ENCODE assay signal across 34 cellular contexts in the genomic region with DNA sequence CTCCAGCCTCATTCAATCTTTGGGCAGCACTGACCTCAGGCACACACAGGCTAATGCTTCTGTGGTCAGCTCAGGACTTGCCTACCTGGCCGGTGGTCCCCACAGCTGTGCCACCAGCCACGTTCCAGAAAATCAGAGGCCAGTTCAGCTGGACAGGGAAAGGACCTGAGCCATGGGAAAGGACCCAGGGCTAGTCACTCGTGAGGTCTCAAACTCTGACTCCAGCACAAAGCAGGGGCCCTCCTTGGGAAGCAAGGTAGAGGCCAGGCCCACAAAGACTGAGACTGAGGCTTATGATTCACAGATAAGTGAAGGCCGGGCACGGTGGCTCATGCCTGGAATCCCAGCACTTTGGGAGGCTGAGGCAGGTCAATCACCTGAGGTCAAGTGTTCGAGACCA. TPM values are rescaled to one million over a fixed set of nuclear protein-coding genes. Genes with fewer than 3 reads are reported as not detected.
DNase-seq lines count a peak whose midpoint lies in the region; ATAC-seq, FAIRE-seq and TF ChIP-seq lines count a peak whose summit lies in the region.
"Had no signal": no experiment of that assay in that cellular context is flagged by ENCODE, and none has a peak within 500 bp of the region (broad histone marks: within the 10 kb centered on the region; RNA-seq: fewer than 3 reads in every experiment).

No MANE protein-coding gene starts in this region.

- FAIRE-seq in kidney (lab: Jason Lieb, UNC), result no peak
- FAIRE-seq: A204.1, GM12878, GM12892, GM18507, GM19239 had no signal

- CTCF ChIA-PET in RWPE1 (lab: Yijun Ruan, JAX), result no interaction called here

- H3K9me3 ChIP-seq in RWPE2 (ENCODE audit: severe bottlenecking) (no peaks in the 10 kb centered on the region), kidney (ENCODE audit: control insufficient read depth in 1 of 2, low read length in 2 of 2) (no peaks in the 10 kb centered on the region), neuronal stem cell (replicated peaks in 1 of 2; ENCODE audit: control insufficient read depth in 2 of 2, insufficient read depth in 1 of 2, low read depth in 1 of 2, low read length in 2 of 2) (no peaks in the 10 kb centered on the region)
- H3K9me3 ChIP-seq: BE2C, BLaER1 had no signal

- ATAC-seq in RWPE2 (ENCODE audit: low read depth), result no peak
- ATAC-seq in esophagus mucosa, result no peak
- ATAC-seq in GM18907 (IDR thresholded peaks at IDR 0.05; ENCODE audit: unreplicated experiment), result no peak
- no peak for ATAC-seq in GM21367 (IDR thresholded peaks at IDR 0.05; ENCODE audit: unreplicated experiment)
- ATAC-seq: GM12878 had no signal

- no peak overlapping the region for H3K14ac ChIP-seq in neuronal stem cell (ENCODE audit: low read length)

- intact Hi-C loops in kidney (cut with DNase I), result no loop called here

- no peak overlapping the region for H3K4ac ChIP-seq in neuronal stem cell (ENCODE audit: low read length)

- H2AK5ac ChIP-seq in neuronal stem cell (ENCODE audit: low read depth, low read length), result no peak overlapping the region

- H4K91ac ChIP-seq in neuronal stem cell (ENCODE audit: low read depth, low read length, poor library complexity), result no peak overlapping the region

- H3K4me3 ChIP-seq in RWPE2 (ENCODE audit: severe bottlenecking) (no peak overlapping the region), kidney (ENCODE audit: low read length in 2 of 2) (no peak overlapping the region), neuronal stem cell (ENCODE audit: low read length in 2 of 2) (no peak overlapping the region), foreskin fibroblast (ENCODE audit: low read depth in 1 of 2, low read length in 2 of 2) (no peak overlapping the region)
- H3K4me3 ChIP-seq: BLaER1, GM12878 had no signal

- no peak for DNase-seq in RWPE1 (ENCODE audit: low spot score)
- peak; percentile 77 for DNase-seq in RWPE2 (ENCODE audit: low spot score)
- DNase-seq in kidney, result peak; percentile 21
- no peak for DNase-seq in neuronal stem cell (ENCODE audit: low spot score)
- no peak for DNase-seq in foreskin fibroblast
- DNase-seq: 8988T; ACHN; BE2C; C1 segment of cervical spinal cord; CD4-positive, alpha-beta memory T cell; CD4-positive, CD25-positive, alpha-beta regulatory T cell; CD8-positive, alpha-beta memory T cell; COR-L47; DMS 273 treated with DMSO at 0.1 percent for 48 hours; DMS153; DMS53; DMS79; DND-41; EL; GDM1 had no signal

- no CpG with 5 or more reads among the region's 6 CpGs for WGBS in neuronal stem cell (ENCODE audit: extremely low coverage in 2 of 2, insufficient read length in 2 of 2, insufficient replicate concordance in 1 of 2), 2 donors

- H3K36me3 ChIP-seq in RWPE2 (ENCODE audit: low read depth) (peaks cover 38% of the 10 kb centered on the region), kidney (ENCODE audit: control insufficient read depth in 1 of 2, insufficient read depth in 2 of 2, low read length in 2 of 2) (peaks cover 12 to 30% of the 10 kb centered on the region in 2 donors), neuronal stem cell (replicated peaks in 1 of 2; ENCODE audit: control insufficient read depth in 2 of 2, insufficient read depth in 2 of 2, low read length in 2 of 2) (peaks cover 21 to 85% of the 10 kb centered on the region in 2 donors)

- H3K4me1 ChIP-seq in RWPE2 (ENCODE audit: insufficient read depth, poor library complexity, severe bottlenecking) (no peaks in the 10 kb centered on the region), kidney (ENCODE audit: control insufficient read depth in 1 of 2, insufficient read depth in 1 of 2, low read depth in 1 of 2, low read length in 2 of 2) (no peaks in the 10 kb centered on the region), neuronal stem cell (ENCODE audit: control insufficient read depth in 2 of 2, insufficient read depth in 1 of 2, low read depth in 1 of 2, low read length in 2 of 2) (no peaks in the 10 kb centered on the region)
- H3K4me1 ChIP-seq: BE2C, BLaER1 had no signal

- H3K27ac ChIP-seq in RWPE1 (peak overlapping the region; percentile 2; the same call in 1 of the 2 replicates), RWPE2 (ENCODE audit: poor library complexity, severe bottlenecking) (no peak overlapping the region), kidney (ENCODE audit: low read depth in 2 of 2, low read length in 2 of 2) (no peak overlapping the region), neuronal stem cell (replicated peaks; ENCODE audit: low read length) (no peak overlapping the region)
- H3K27ac ChIP-seq: BLaER1 had no signal

- H2BK15ac ChIP-seq in neuronal stem cell (ENCODE audit: low read length), result no peak overlapping the region

- H3K27me3 ChIP-seq in RWPE2 (ENCODE audit: insufficient read depth, poor library complexity, severe bottlenecking) (no peaks in the 10 kb centered on the region), neuronal stem cell (ENCODE audit: control insufficient read depth in 3 of 3, insufficient read depth in 3 of 3, low read depth in 1 of 3, low read length in 3 of 3) (no peaks in the 10 kb centered on the region)
- H3K27me3 ChIP-seq: BE2C, BLaER1 had no signal

- H2BK120ac ChIP-seq in neuronal stem cell (ENCODE audit: low read depth, low read length), result no peak overlapping the region

- POLR2A ChIA-PET in RWPE1 (lab: Yijun Ruan, JAX; ENCODE audit: low non-redundant PET), result no interaction called here

- H3K18ac ChIP-seq in neuronal stem cell (ENCODE audit: low read length), result no peak overlapping the region

- no peak overlapping the region for H3K23ac ChIP-seq in neuronal stem cell (ENCODE audit: low read depth, low read length, poor library complexity)

- no peak overlapping the region for H4K8ac ChIP-seq in neuronal stem cell (ENCODE audit: low read depth, low read length)

- H2BK12ac ChIP-seq in neuronal stem cell (ENCODE audit: low read length), result no peak overlapping the region

- no peak for TF ChIP-seq CTCF in RWPE1 (conservative IDR thresholded peaks at IDR 0.05; ENCODE audit: low read depth)
- TF ChIP-seq CTCF in RWPE2 (IDR thresholded peaks at IDR 0.05; ENCODE audit: poor library complexity, severe bottlenecking), result no peak
- TF ChIP-seq CTCF in kidney (IDR thresholded peaks at IDR 0.05; ENCODE audit: borderline replicate concordance, extremely low read depth, insufficient read depth), result no peak
- no peak for TF ChIP-seq CTCF in foreskin fibroblast (IDR thresholded peaks at IDR 0.05; ENCODE audit: low read depth, low read length)

- no peaks in the 10 kb centered on the region for H3K79me1 ChIP-seq in neuronal stem cell (ENCODE audit: low read depth, low read length)

- H3K9ac ChIP-seq in kidney (ENCODE audit: low read length in 2 of 2) (no peak overlapping the region), neuronal stem cell (ENCODE audit: low read depth, low read length, poor library complexity) (no peak overlapping the region)
- H3K9ac ChIP-seq: BLaER1 had no signal

- no peak overlapping the region for H3K4me2 ChIP-seq in neuronal stem cell (ENCODE audit: insufficient read depth, low read length, poor library complexity, severe bottlenecking)
- H3K4me2 ChIP-seq: BLaER1 had no signal

- no peak overlapping the region for H2AFZ ChIP-seq in neuronal stem cell (ENCODE audit: low read length)

- peak overlapping the region; percentile 53 for H2BK5ac ChIP-seq in neuronal stem cell (ENCODE audit: low read length)

RNA-seq across cellular contexts. Expression of gene HELZ2, which starts 22.4 kb away (rescaled TPM):
- 40.7 TPM for total RNA-seq in kidney
- polyA plus RNA-seq in kidney (ENCODE audit: insufficient read depth, low read depth, low replicate concordance), result 3.2 TPM
- 5.7 TPM for polyA plus RNA-seq in neuronal stem cell (2013, experiment 1 of 2)
- polyA plus RNA-seq in neuronal stem cell (2013, experiment 2 of 2), result 5.8 TPM
- 32.0 TPM for total RNA-seq in esophagus mucosa

RNA-seq across cellular contexts. Expression of gene GMEB2, which starts 30.5 kb away (rescaled TPM):
- total RNA-seq in kidney (13.4 TPM), esophagus mucosa (6.9 TPM)
- polyA plus RNA-seq in kidney (ENCODE audit: insufficient read depth, low read depth, low replicate concordance), result 6.1 TPM
- polyA plus RNA-seq in neuronal stem cell (2013, experiment 1 of 2), result 9.0 TPM
- 8.7 TPM for polyA plus RNA-seq in neuronal stem cell (2013, experiment 2 of 2)

RNA-seq across cellular contexts. Expression of gene FNDC11, which starts 42.5 kb away (rescaled TPM):
- total RNA-seq in kidney, result 1.6 TPM
- 0.47 TPM for polyA plus RNA-seq in kidney (ENCODE audit: insufficient read depth, low read depth, low replicate concordance)
- 7.5 TPM for polyA plus RNA-seq in neuronal stem cell (2013, experiment 1 of 2)
- 7.2 TPM for polyA plus RNA-seq in neuronal stem cell (2013, experiment 2 of 2)
- 0.28 TPM for total RNA-seq in esophagus mucosa
- total RNA-seq: Daoy had no signal
- polyA plus RNA-seq: CD14-positive monocyte; CD8-positive, alpha-beta memory T cell had no signal

RNA-seq across cellular contexts. Expression of gene SRMS, which starts 48.9 kb away (rescaled TPM):
- total RNA-seq in kidney, result 0.38 TPM
- not detected for polyA plus RNA-seq in kidney (ENCODE audit: insufficient read depth, low read depth, low replicate concordance)
- polyA plus RNA-seq in neuronal stem cell (2013, experiment 1 of 2), result not detected
- polyA plus RNA-seq in neuronal stem cell (2013, experiment 2 of 2), result not detected
- total RNA-seq in esophagus mucosa, result 0.44 TPM
- total RNA-seq: A673; CD4-positive, alpha-beta memory T cell; CD4-positive, CD25-positive, alpha-beta regulatory T cell; CD8-positive, alpha-beta memory T cell; Daoy; G401; GM12878 had no signal
- polyA plus RNA-seq: AG04450; CD14-positive monocyte; CD4-positive, alpha-beta memory T cell; CD4-positive, CD25-positive, alpha-beta regulatory T cell; CD8-positive, alpha-beta memory T cell; GM12878 had no signal

RNA-seq across cellular contexts. Expression of gene STMN3, which starts 56.8 kb away (rescaled TPM):
- total RNA-seq in kidney (84.9 TPM), esophagus mucosa (4.6 TPM)
- polyA plus RNA-seq in kidney (ENCODE audit: insufficient read depth, low read depth, low replicate concordance), result 20.6 TPM
- 4.5 TPM for polyA plus RNA-seq in neuronal stem cell (2013, experiment 1 of 2)
- 4.6 TPM for polyA plus RNA-seq in neuronal stem cell (2013, experiment 2 of 2)

Comparison
In these comparisons a context has a peak if more than half of its experiments do, and no peak if none do; other contexts are left out.
1. DNase-seq: peak in RWPE2 (single experiment) and kidney (single experiment); none in RWPE1 (single experiment), neuronal stem cell (single experiment) and foreskin fibroblast (0 of 2).